ENCODE assay signal across 14 cellular contexts in genomic region chr3:149396476-149396875, GRCh38. TPM values are rescaled to one million over a fixed set of nuclear protein-coding genes. Genes with fewer than 3 reads are reported as not detected.
A peak's percentile ranks its signal among the peaks of the same experiment; 100 is the strongest.
DNase-seq lines count a peak whose midpoint lies in the region; ATAC-seq and TF ChIP-seq lines count a peak whose summit lies in the region.
"Had no signal": no experiment of that assay in that cellular context is flagged by ENCODE, and none has a peak within 500 bp of the region (broad histone marks: within the 10 kb centered on the region; RNA-seq: fewer than 3 reads in every experiment).

No MANE protein-coding gene starts in this region.

- H3K4me3 Mint-ChIP-seq in WTC11 (no peak overlapping the region), natural killer cell (no peak overlapping the region)
- H3K4me3 Mint-ChIP-seq: CD14-positive monocyte had no signal

- H3K27me3 Mint-ChIP-seq in WTC11 (ENCODE audit: low read depth) = no peaks in the 10 kb centered on the region
- no peaks in the 10 kb centered on the region for H3K27me3 Mint-ChIP-seq in natural killer cell (ENCODE audit: low read depth in 2 of 2)

- TF ChIP-seq CTCF in SK-N-SH (IDR thresholded peaks at IDR 0.05) (no peak), WTC11 (IDR thresholded peaks at IDR 0.05) (no peak), right lobe of liver (IDR thresholded peaks at IDR 0.05) (no peak), thyroid gland (IDR thresholded peaks at IDR 0.05) (no peak), natural killer cell (IDR thresholded peaks at IDR 0.05) (no peak), ovary (IDR thresholded peaks at IDR 0.05) (no peak)

- POLR2A ChIA-PET in SK-N-SH (lab: Yijun Ruan, JAX) = no interaction called here
- POLR2A ChIA-PET in WTC11 (lab: Charles Lee) = no interaction called here

- no peaks in the 10 kb centered on the region for H3K9me2 ChIP-seq in SK-N-SH

- no peak for TF ChIP-seq POLR2A in right lobe of liver (IDR thresholded peaks at IDR 0.05)
- TF ChIP-seq POLR2A in thyroid gland (IDR thresholded peaks at IDR 0.05) = no peak
- no peak for TF ChIP-seq POLR2A in ovary (IDR thresholded peaks at IDR 0.05)

- H3K27me3 ChIP-seq in SK-N-SH (ENCODE audit: insufficient read depth) = no peaks in the 10 kb centered on the region
- no peaks in the 10 kb centered on the region for H3K27me3 ChIP-seq in right lobe of liver
- H3K27me3 ChIP-seq in thyroid gland = no peaks in the 10 kb centered on the region
- H3K27me3 ChIP-seq in ovary = no peaks in the 10 kb centered on the region

- H3K9me3 Mint-ChIP-seq in WTC11 (peaks cover 6% of the 10 kb centered on the region; the same call in 1 of the 2 replicates), natural killer cell (no peaks in the 10 kb centered on the region)
- H3K9me3 Mint-ChIP-seq: CD14-positive monocyte had no signal

- no peak overlapping the region for H3K4me2 ChIP-seq in SK-N-SH

- CTCF ChIA-PET in SK-N-SH (lab: Yijun Ruan, JAX) = interaction anchor here (1.1 to 1.2 kb wide), 3 partner anchors 14 to 76 kb away, joined by 3 read pairs; no protein-coding TSS in a partner anchor
- CTCF ChIA-PET in WTC11 (lab: Charles Lee) = interaction anchor here (1.4 kb wide), 1 partner anchor 276 kb away, joined by 3 read pairs; no protein-coding TSS in a partner anchor

- H3K27ac Mint-ChIP-seq in WTC11 = peak overlapping the region; percentile 3; the same call in 1 of the 2 replicates
- no peak overlapping the region for H3K27ac Mint-ChIP-seq in natural killer cell

- ATAC-seq in SK-N-SH treated with all-trans-retinoic acid at 6 μM for 48 hours = no peak
- ATAC-seq in WTC11 = no peak
- peak; percentile 25 to 59 (median 48) for ATAC-seq in right lobe of liver
- no peak for ATAC-seq in natural killer cell

- H3K9me3 ChIP-seq in SK-N-SH = no peaks in the 10 kb centered on the region
- no peaks in the 10 kb centered on the region for H3K9me3 ChIP-seq in right lobe of liver
- no peaks in the 10 kb centered on the region for H3K9me3 ChIP-seq in thyroid gland
- H3K9me3 ChIP-seq in ovary = no peaks in the 10 kb centered on the region

- TF ChIP-seq RAD21 in SK-N-SH (IDR thresholded peaks at IDR 0.05; ENCODE audit: low read length) = no peak

- H2AFZ ChIP-seq in SK-N-SH (ENCODE audit: low read depth) = no peak overlapping the region

- TF ChIP-seq EP300 in SK-N-SH (IDR thresholded peaks at IDR 0.05; ENCODE audit: borderline replicate concordance in 1 of 2, low read depth in 1 of 2, low read length in 1 of 2) (no peak), ovary (IDR thresholded peaks at IDR 0.05) (no peak)

- DNase-seq in SK-N-SH = no peak
- DNase-seq in WTC11 (ENCODE audit: low spot score) = no peak
- DNase-seq in right lobe of liver = no peak
- DNase-seq in thyroid gland = no peak
- no peak for DNase-seq in natural killer cell
- DNase-seq in HPDE6-E6E7 (ENCODE audit: extremely low spot score) = no peak
- DNase-seq in ovary = no peak
- DNase-seq: MM.1S, NCI-H187, NCI-H2171, NCI-H774, SIG-M5 had no signal

- 98% methylated on average over 6 of the region's 6 CpGs for WGBS in SK-N-SH (ENCODE audit: low lambda C conversion rate)
- 56% methylated on average over 6 of the region's 6 CpGs for WGBS in right lobe of liver (ENCODE audit: insufficient coverage, low coverage, low lambda C conversion rate, missing lambda C conversion rate)
- 93 to 94% methylated on average over 6 of the region's 6 CpGs for WGBS in thyroid gland, 2 donors
- WGBS in ovary, 3 donors = 94 to 98% (median 95%) methylated on average over 6 of the region's 6 CpGs

- H3K4me1 ChIP-seq in SK-N-SH (ENCODE audit: control insufficient read depth in 1 of 2, insufficient read depth in 2 of 2, low read depth in 1 of 2, low read length in 1 of 2) (peaks cover 18 to 27% of the 10 kb centered on the region in 2 experiments), right lobe of liver (peaks cover 0 to 60% (median 16%) of the 10 kb centered on the region in 4 donors), thyroid gland (peaks cover 24 to 27% of the 10 kb centered on the region in 2 donors), ovary (ENCODE audit: insufficient read depth) (peaks cover 3% of the 10 kb centered on the region)

- peaks cover 21% of the 10 kb centered on the region for H3F3A ChIP-seq in SK-N-SH (replicated peaks; ENCODE audit: insufficient read depth)

- no peaks in the 10 kb centered on the region for H4K20me1 ChIP-seq in SK-N-SH (ENCODE audit: insufficient read depth)

- intact Hi-C loops in right lobe of liver (cut with DNase I) = loop anchor here in 1 of 2 donors (10.0 kb wide), 1 partner anchor 78 kb away; the partner anchor contains the start of gene TM4SF4
- intact Hi-C loops in thyroid gland (cut with DNase I) = loop anchor here (5.0 kb wide), 1 partner anchor 81 kb away; no protein-coding TSS in a partner anchor
- intact Hi-C loops in natural killer cell (cut with micrococcal nuclease) = no loop called here
- intact Hi-C loops in ovary (cut with DNase I) = loop anchor here in 1 of 4 donors (2.0 kb wide), 1 partner anchor 82 kb away; no protein-coding TSS in a partner anchor

- H3K36me3 ChIP-seq in SK-N-SH (replicated peaks in 1 of 2; ENCODE audit: control insufficient read depth in 1 of 2, insufficient read depth in 2 of 2, low read length in 1 of 2) (no peaks in the 10 kb centered on the region), right lobe of liver (no peaks in the 10 kb centered on the region), thyroid gland (no peaks in the 10 kb centered on the region), ovary (no peaks in the 10 kb centered on the region)

- H3K27ac ChIP-seq in SK-N-SH (ENCODE audit: low read depth in 2 of 2, low read length in 1 of 2) (peak overlapping the region; percentile 83 to 88; a peak in 3 of 4 replicates), right lobe of liver (peak overlapping the region; percentile 14 to 85 (median 72)), thyroid gland (peak overlapping the region in 2 of 3 donors; percentile 75 to 82), ovary (no peak overlapping the region)

- H3K4me1 Mint-ChIP-seq in WTC11 (peaks cover 2% of the 10 kb centered on the region; the same call in 1 of the 2 replicates), natural killer cell (no peaks in the 10 kb centered on the region)

- no peaks in the 10 kb centered on the region for H3K36me3 Mint-ChIP-seq in WTC11
- no peaks in the 10 kb centered on the region for H3K36me3 Mint-ChIP-seq in natural killer cell
- H3K36me3 Mint-ChIP-seq: CD14-positive monocyte had no signal

- H3K79me2 ChIP-seq in SK-N-SH (ENCODE audit: insufficient read depth) = no peaks in the 10 kb centered on the region

- H3K4me3 ChIP-seq in SK-N-SH (ENCODE audit: low read depth in 2 of 2, low read length in 1 of 2) (no peak overlapping the region), right lobe of liver (no peak overlapping the region), thyroid gland (replicated peaks in 1 of 3) (no peak overlapping the region), ovary (no peak overlapping the region)

- H3K9ac ChIP-seq in SK-N-SH = no peak overlapping the region

TF ChIP-seq in SK-N-SH, 30 proteins besides CTCF, POLR2A, EP300 and RAD21 (continues in another document):
- no peak for TF ChIP-seq FOSL2 (IDR thresholded peaks at IDR 0.05; ENCODE audit: borderline replicate concordance, low read depth)
- no peak for TF ChIP-seq FOXJ3 (CRISPR knock-in tag; IDR thresholded peaks at IDR 0.05)
- TF ChIP-seq NFIC (IDR thresholded peaks at IDR 0.05; ENCODE audit: borderline replicate concordance) = no peak
- TF ChIP-seq MXI1 (IDR thresholded peaks at IDR 0.05; ENCODE audit: low read depth, low read length) = no peak
- no peak for TF ChIP-seq YY1 (IDR thresholded peaks at IDR 0.05; ENCODE audit: low read depth)
- no peak for TF ChIP-seq JUND (IDR thresholded peaks at IDR 0.05)
- no peak for TF ChIP-seq NRF1 (IDR thresholded peaks at IDR 0.05; ENCODE audit: low read depth, low read length)
- TF ChIP-seq GABPA (IDR thresholded peaks at IDR 0.05; ENCODE audit: low read depth) = no peak

TF ChIP-seq in SK-N-SH treated with all-trans-retinoic acid at 6 μM for 48 hours, 23 proteins besides CTCF, POLR2A, EP300 and RAD21 (continues in another document):
- TF ChIP-seq CSRNP3 (CRISPR knock-in tag; IDR thresholded peaks at IDR 0.05) = no peak

TF ChIP-seq in WTC11, 78 proteins besides CTCF, POLR2A, EP300 and RAD21 (continues in another document):
- TF ChIP-seq NR1H2 (CRISPR knock-in tag; IDR thresholded peaks at IDR 0.05) (no peak), JAZF1 (CRISPR knock-in tag; IDR thresholded peaks at IDR 0.05) (no peak), ESRRA (CRISPR knock-in tag; IDR thresholded peaks at IDR 0.05; ENCODE audit: borderline replicate concordance) (no peak), AFF4 (CRISPR knock-in tag; IDR thresholded peaks at IDR 0.05; ENCODE audit: borderline replicate concordance) (no peak)

RNA-seq across cellular contexts. Expression of gene TM4SF1, which starts 19.0 kb away (rescaled TPM):
- 209 and 257 TPM in 2 replicates for polyA plus RNA-seq in SK-N-SH (2012; rRNA removed)
- 194 and 219 TPM in 2 replicates for polyA plus RNA-seq in SK-N-SH (2012; cell fraction: cytosol; rRNA removed)
- 231 and 358 TPM in 2 replicates for polyA plus RNA-seq in SK-N-SH (2012; cell fraction: nucleus; rRNA removed)
- 0.44 to 0.90 TPM (median 0.48 TPM) in 3 replicates for total RNA-seq in WTC11 (2021)
- total RNA-seq in right lobe of liver = 10 to 100 TPM in 5 of 6 experiments, 1 to 10 TPM in 1; 7.9 to 63.0 (median 47.5) TPM
- total RNA-seq in thyroid gland = 100 to 1,000 TPM in 1 of 4 donors, 10 to 100 TPM in 3; 32.4 to 244 (median 79.3) TPM
- total RNA-seq in natural killer cell = not detected
- total RNA-seq in ovary = 100 to 1,000 TPM in 1 of 7 donors, 10 to 100 TPM in 6; 35.6 to 207 (median 54.9) TPM
- 100 to 1,000 TPM; 103 to 184 TPM for polyA plus RNA-seq in ovary
- polyA plus RNA-seq: CD14-positive monocyte had no signal

Comparison
In these comparisons a context has a peak if more than half of its experiments do, and no peak if none do; other contexts are left out.
1. H3K27ac ChIP-seq: peak in SK-N-SH (2 of 2), right lobe of liver (3 of 3) and thyroid gland (2 of 3); none in ovary (0 of 2).
2. ATAC-seq: peak in right lobe of liver (4 of 4); none in SK-N-SH treated with all-trans-retinoic acid at 6 μM for 48 hours (single experiment), WTC11 (single experiment) and natural killer cell (0 of 3).